ENCODE assay signal across 18 cellular contexts in genomic region chr18:23857756-23858155, GRCh38.
DNase-seq lines count a peak whose midpoint lies in the region; ATAC-seq and TF ChIP-seq lines count a peak whose summit lies in the region.
"Had no signal": no experiment of that assay in that cellular context is flagged by ENCODE, and none has a peak within 500 bp of the region (broad histone marks: within the 10 kb centered on the region; RNA-seq: fewer than 3 reads in every experiment).

No MANE protein-coding gene starts in this region.

- H3K9me3 Mint-ChIP-seq in stimulated activated naive CD8-positive, alpha-beta T cell treated with anti-CD3 and anti-CD28 coated beads, Interleukin-15, amount 100 ng/mL, for 72 hours = peaks cover 2 to 6% of the 10 kb centered on the region in 2 donors
- H3K9me3 Mint-ChIP-seq: activated CD8-positive, alpha-beta T cell treated with anti-CD3 and anti-CD28 coated beads for 36 hours; effector memory CD8-positive, alpha-beta T cell; natural killer cell had no signal

- H3K27ac Mint-ChIP-seq in stimulated activated naive CD8-positive, alpha-beta T cell treated with anti-CD3 and anti-CD28 coated beads, Interleukin-15, amount 100 ng/mL, for 72 hours = no peak overlapping the region
- H3K27ac Mint-ChIP-seq: activated CD8-positive, alpha-beta T cell treated with anti-CD3 and anti-CD28 coated beads for 36 hours; natural killer cell had no signal

- H3K4me3 Mint-ChIP-seq in stimulated activated naive CD8-positive, alpha-beta T cell treated with anti-CD3 and anti-CD28 coated beads, Interleukin-15, amount 100 ng/mL, for 72 hours = no peak overlapping the region
- H3K4me3 Mint-ChIP-seq: activated CD8-positive, alpha-beta T cell treated with anti-CD3 and anti-CD28 coated beads for 36 hours; CD4-positive, CD25-positive, alpha-beta regulatory T cell; effector memory CD8-positive, alpha-beta T cell; natural killer cell had no signal

- no peak overlapping the region for H2AFZ ChIP-seq in hepatocyte

- H3K4me1 ChIP-seq in SJCRH30 (peaks cover 27% of the 10 kb centered on the region), hepatocyte (ENCODE audit: insufficient read depth) (no peaks in the 10 kb centered on the region), stomach (peaks cover 0 to 6% (median 0%) of the 10 kb centered on the region in 4 donors), testis (no peaks in the 10 kb centered on the region)

- H3K36me3 ChIP-seq in SJCRH30 = no peaks in the 10 kb centered on the region
- no peaks in the 10 kb centered on the region for H3K36me3 ChIP-seq in hepatocyte (replicated peaks; ENCODE audit: insufficient read depth, low read depth)
- peaks cover 0 to 51% (median 12%) of the 10 kb centered on the region in 4 donors for H3K36me3 ChIP-seq in stomach
- H3K36me3 ChIP-seq in testis (ENCODE audit: low read depth, missing control alignments) = no peaks in the 10 kb centered on the region
- H3K36me3 ChIP-seq: right atrium auricular region had no signal

- TF ChIP-seq CTCF in hepatocyte (IDR thresholded peaks at IDR 0.05; ENCODE audit: poor library complexity) (no peak), stomach (IDR thresholded peaks at IDR 0.05) (no peak), testis (IDR thresholded peaks at IDR 0.05) (no peak)

- peaks cover 36% of the 10 kb centered on the region for H3K4me1 Mint-ChIP-seq in stimulated activated naive CD8-positive, alpha-beta T cell treated with anti-CD3 and anti-CD28 coated beads, Interleukin-15, amount 100 ng/mL, for 72 hours

- WGBS in hepatocyte (ENCODE audit: low lambda C conversion rate, missing lambda C conversion rate) = 80% methylated on average over 9 of the region's 9 CpGs
- 66 to 79% (median 77%) methylated on average over 9 of the region's 9 CpGs for WGBS in stomach, 5 donors
- 87 to 92% methylated on average over 9 of the region's 9 CpGs for WGBS in testis, 2 donors

- H3K27ac ChIP-seq in SJCRH30 (no peak overlapping the region; the same call in 1 of the 2 replicates), hepatocyte (peak overlapping the region; percentile 16), stomach (no peak overlapping the region), testis (no peak overlapping the region)
- H3K27ac ChIP-seq: right atrium auricular region had no signal

- ATAC-seq in stimulated activated naive CD8-positive, alpha-beta T cell treated with anti-CD3 and anti-CD28 coated beads, Interleukin-15, amount 100 ng/mL, for 72 hours = no peak
- ATAC-seq in stimulated activated naive CD8-positive, alpha-beta T cell treated with anti-CD3 and anti-CD28 coated beads, Interleukin-15, Interleukin-2, amounts not matched to agents 100 U/mL and 50 U/mL, for 24 hours = no peak
- ATAC-seq: activated CD8-positive, alpha-beta T cell treated with anti-CD3 and anti-CD28 coated beads for 36 hours; effector memory CD8-positive, alpha-beta T cell; K562; natural killer cell had no signal

- peak; percentile 49 for DNase-seq in HuH-7.5 (ENCODE audit: low spot score)
- peak; percentile 40 to 45 for DNase-seq in SJCRH30
- DNase-seq in hepatocyte (ENCODE audit: low spot score) = peak; percentile 43
- DNase-seq in stomach = peak; percentile 48
- no peak for DNase-seq in foreskin melanocyte
- no peak for DNase-seq in testis
- DNase-seq in stimulated activated naive CD8-positive, alpha-beta T cell treated with anti-CD3 and anti-CD28 coated beads, Interleukin-15, amount 100 ng/mL, for 72 hours = no peak
- DNase-seq in stimulated activated naive CD8-positive, alpha-beta T cell treated with anti-CD3 and anti-CD28 coated beads, Interleukin-15, Interleukin-2, amounts not matched to agents 100 U/mL and 50 U/mL, for 24 hours = no peak
- DNase-seq: activated CD8-positive, alpha-beta T cell treated with anti-CD3 and anti-CD28 coated beads for 36 hours; CD4-positive, CD25-positive, alpha-beta regulatory T cell; effector memory CD8-positive, alpha-beta T cell; GDM1; natural killer cell; NCI-H1436 treated with DMSO at 0.1 percent for 48 hours; NCI-H82; stimulated activated CD4-positive, alpha-beta T cell treated with anti-CD3 and anti-CD28 coated beads, Interleukin-4, amount 100 ng/mL, for 1 hour had no signal

- no peaks in the 10 kb centered on the region for H4K20me1 ChIP-seq in hepatocyte (ENCODE audit: insufficient read depth, poor library complexity, severe bottlenecking)

- H3K9me2 ChIP-seq in hepatocyte (replicated peaks; ENCODE audit: insufficient read depth) = no peaks in the 10 kb centered on the region

- no peak for TF ChIP-seq EP300 in stomach (IDR thresholded peaks at IDR 0.05)

- no peaks in the 10 kb centered on the region for H3K27me3 ChIP-seq in SJCRH30
- no peaks in the 10 kb centered on the region for H3K27me3 ChIP-seq in hepatocyte
- no peaks in the 10 kb centered on the region for H3K27me3 ChIP-seq in stomach
- no peaks in the 10 kb centered on the region for H3K27me3 ChIP-seq in testis
- H3K27me3 ChIP-seq: right atrium auricular region had no signal

- H3K27me3 Mint-ChIP-seq in stimulated activated naive CD8-positive, alpha-beta T cell treated with anti-CD3 and anti-CD28 coated beads, Interleukin-15, amount 100 ng/mL, for 72 hours = no peaks in the 10 kb centered on the region
- H3K27me3 Mint-ChIP-seq: activated CD8-positive, alpha-beta T cell treated with anti-CD3 and anti-CD28 coated beads for 36 hours; effector memory CD8-positive, alpha-beta T cell had no signal

- intact Hi-C loops in stomach (cut with DNase I; ENCODE audit: low total_unique reads) = no loop called here
- intact Hi-C loops in testis (cut with DNase I; ENCODE audit: low total_unique reads) = no loop called here

- H3K4me2 ChIP-seq in hepatocyte = no peak overlapping the region

- no peaks in the 10 kb centered on the region for H3K79me2 ChIP-seq in hepatocyte

- H3K4me3 ChIP-seq in SJCRH30 = no peak overlapping the region
- H3K4me3 ChIP-seq in hepatocyte = no peak overlapping the region
- H3K4me3 ChIP-seq in stomach = no peak overlapping the region
- no peak overlapping the region for H3K4me3 ChIP-seq in testis
- H3K4me3 ChIP-seq: K562, right atrium auricular region had no signal

- TF ChIP-seq POLR2A in stomach (IDR thresholded peaks at IDR 0.05) (no peak), testis (IDR thresholded peaks at IDR 0.05) (no peak)

- H3K9me3 ChIP-seq in SJCRH30 (replicated peaks) (no peaks in the 10 kb centered on the region), hepatocyte (ENCODE audit: low read depth) (no peaks in the 10 kb centered on the region), stomach (no peaks in the 10 kb centered on the region), testis (no peaks in the 10 kb centered on the region)
- H3K9me3 ChIP-seq: right atrium auricular region had no signal

Comparison
In these comparisons a context has a peak if more than half of its experiments do, and no peak if none do; other contexts are left out.
1. DNase-seq: peak in HuH-7.5 (single experiment), SJCRH30 (2 of 2), hepatocyte (single experiment) and stomach (single experiment); none in foreskin melanocyte (single experiment), testis (single experiment), stimulated activated naive CD8-positive, alpha-beta T cell treated with anti-CD3 and anti-CD28 coated beads, Interleukin-15, amount 100 ng/mL, for 72 hours (0 of 2) and stimulated activated naive CD8-positive, alpha-beta T cell treated with anti-CD3 and anti-CD28 coated beads, Interleukin-15, Interleukin-2, amounts not matched to agents 100 U/mL and 50 U/mL, for 24 hours (single experiment).